Comparison of ENCODE assay signal across 22 cellular contexts in the genomic region with DNA sequence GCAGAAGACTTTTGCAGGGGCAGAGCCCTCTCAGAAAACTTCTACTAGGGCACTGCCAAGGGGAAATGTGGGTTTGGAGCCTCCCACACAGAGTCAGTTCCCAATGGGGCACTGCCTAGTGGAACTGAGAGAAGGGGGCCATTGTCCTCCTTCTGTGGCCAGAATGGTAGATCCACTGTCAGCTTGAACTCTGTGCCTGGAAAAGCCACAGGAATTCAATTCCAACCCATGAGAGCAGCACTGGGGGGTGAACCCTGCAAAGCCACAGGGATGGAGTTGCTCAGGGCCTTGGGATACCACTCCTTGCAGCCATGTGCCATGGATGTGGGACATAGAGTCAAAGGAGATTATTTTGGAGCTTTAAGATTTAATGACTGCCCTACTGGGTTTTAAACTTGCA.
"Had no signal": no experiment of that assay in that cellular context is flagged by ENCODE, and none has a peak within 500 bp of the region (broad histone marks: within the 10 kb centered on the region; RNA-seq: fewer than 3 reads in every experiment).

No MANE protein-coding gene starts in this region.

- DNase-seq: activated B cell treated with CpG ODN at 0.5 μM for 24 hours; activated CD4-positive, alpha-beta memory T cell treated with anti-CD3 and anti-CD28 coated beads for 36 hours; activated CD4-positive, alpha-beta T cell treated with anti-CD3 and anti-CD28 coated beads for 4 hours; activated CD4-positive, alpha-beta T cell treated with anti-CD3 and anti-CD28 coated beads, Interleukin-2, amount 10 ng/mL, durations not matched to agents 24 days and 14 days; activated CD4-positive, alpha-beta T cell treated with anti-CD3 and anti-CD28 coated beads, Interleukin-2, amount 50 U/mL, for 1 hour; activated CD4-positive, alpha-beta T cell treated with anti-CD3 and anti-CD28 coated beads, Interleukin-2, amount 50 U/mL, for 4 hours; activated CD4-positive, CD25-positive, alpha-beta regulatory T cell treated with anti-CD3 and anti-CD28 coated beads, Interleukin-2, amount 50 U/mL, for 72 hours; activated CD8-positive, alpha-beta memory T cell treated with anti-CD3 and anti-CD28 coated beads, Interleukin-2, amount 50 U/mL, for 48 hours; activated CD8-positive, alpha-beta T cell treated with anti-CD3 and anti-CD28 coated beads for 36 hours; activated effector memory CD4-positive, alpha-beta T cell treated with Interleukin-2 at 50 U/mL for 16 hours; activated gamma-delta T cell; activated naive CD4-positive, alpha-beta T cell treated with anti-CD3 and anti-CD28 coated beads, Interleukin-2, amount 10 ng/mL, durations not matched to agents 7 days and 5 days; activated naive CD4-positive, alpha-beta T cell treated with Interleukin-2 at 50 U/mL for 16 hours; activated naive CD8-positive, alpha-beta T cell treated with anti-CD3 and anti-CD28 coated beads, Interleukin-2, amount 10 ng/mL, durations not matched to agents 7 days and 5 days; activated naive CD8-positive, alpha-beta T cell treated with anti-CD3 and anti-CD28 coated beads, Interleukin-2, amount 50 U/mL, for 24 hours; activated T-cell treated with anti-CD3 and anti-CD28 coated beads, Interleukin-2, amount 50 U/mL, for 24 hours; activated T-cell treated with anti-CD3 and anti-CD28 coated beads, Interleukin-2, amount 50 U/mL, for 48 hours; amygdala; anterior cingulate cortex; central memory CD4-positive, alpha-beta T cell; T-helper 2 cell; T-helper 9 cell had no signal

- ATAC-seq: activated CD8-positive, alpha-beta T cell treated with anti-CD3 and anti-CD28 coated beads for 36 hours; activated naive CD8-positive, alpha-beta T cell treated with anti-CD3 and anti-CD28 coated beads, Interleukin-2, amount 50 U/mL, for 24 hours had no signal
